20 cellular contexts compared by ENCODE assay signal in genomic region chr9:36276254-36276653, GRCh38. TPM values are rescaled to one million over a fixed set of nuclear protein-coding genes. Genes with fewer than 3 reads are reported as not detected.
DNase-seq lines count a peak whose midpoint lies in the region; ATAC-seq, FAIRE-seq and TF ChIP-seq lines count a peak whose summit lies in the region.
"Had no signal": no experiment of that assay in that cellular context is flagged by ENCODE, and none has a peak within 500 bp of the region (broad histone marks: within the 10 kb centered on the region; RNA-seq: fewer than 3 reads in every experiment).

No MANE protein-coding gene starts in this region.

- no peaks in the 10 kb centered on the region for H3K79me2 ChIP-seq in parathyroid adenoma

- H3K36me3 ChIP-seq in adipocyte (ENCODE audit: control insufficient read depth, insufficient read depth, low read length, severe bottlenecking), result no peaks in the 10 kb centered on the region
- no peaks in the 10 kb centered on the region for H3K36me3 ChIP-seq in parathyroid adenoma (ENCODE audit: control insufficient read depth, insufficient read depth, low read length)
- H3K36me3 ChIP-seq: cardiac muscle cell had no signal

- H3K9ac ChIP-seq in adipocyte (ENCODE audit: low read length), result peak overlapping the region; percentile 40
- no peak overlapping the region for H3K9ac ChIP-seq in parathyroid adenoma

- no peak for TF ChIP-seq CTCF in fibroblast of the aortic adventitia (IDR thresholded peaks at IDR 0.05; ENCODE audit: insufficient read depth, low read length)
- no peak for TF ChIP-seq CTCF in parathyroid adenoma (IDR thresholded peaks at IDR 0.05)

- H3K27me3 ChIP-seq in adipocyte (replicated peaks; ENCODE audit: control insufficient read depth, insufficient read depth, low read length) (no peaks in the 10 kb centered on the region), parathyroid adenoma (ENCODE audit: control insufficient read depth, insufficient read depth, low read length) (no peaks in the 10 kb centered on the region)
- H3K27me3 ChIP-seq: cardiac muscle cell had no signal

- no peak for DNase-seq in adipocyte (ENCODE audit: low read depth)
- no peak for DNase-seq in fibroblast of the aortic adventitia (ENCODE audit: low read depth)
- no peak for DNase-seq in DMS114 treated with DMSO at 0.1 percent for 48 hours (lab: John Stamatoyannopoulos, UW; ENCODE audit: unreplicated experiment)
- no peak for DNase-seq in 8988T
- DNase-seq: activated CD4-positive, CD25-positive, alpha-beta regulatory T cell treated with anti-CD3 and anti-CD28 coated beads, Interleukin-2, amount 50 U/mL, for 72 hours; activated CD8-positive, alpha-beta memory T cell treated with anti-CD3 and anti-CD28 coated beads, Interleukin-2, amount 50 U/mL, for 48 hours; activated naive CD4-positive, alpha-beta T cell treated with anti-CD3 and anti-CD28 coated beads, Interleukin-2, amount 10 ng/mL, durations not matched to agents 7 days and 5 days; endodermal cell; GOT3; naive thymus-derived CD4-positive, alpha-beta T cell; NCI-H2029 treated with DMSO at 0.1 percent for 48 hours; NCI-H526; stimulated activated naive B cell treated with anti-CD40 and anti-IgM and Interleukin-4, amounts not matched to agents 10 μg/mL and 1 μg/mL and 100 μg/mL, for 72 hours had no signal

- H3K27ac ChIP-seq in parathyroid adenoma, result no peak overlapping the region
- H3K27ac ChIP-seq: C4-2B, cardiac muscle cell had no signal

- no peak overlapping the region for H3K4me2 ChIP-seq in parathyroid adenoma (ENCODE audit: low read length)

- ATAC-seq in GM21515 (IDR thresholded peaks at IDR 0.05; ENCODE audit: unreplicated experiment) (no peak), GM21723 (IDR thresholded peaks at IDR 0.05; ENCODE audit: unreplicated experiment) (no peak)
- ATAC-seq: naive thymus-derived CD4-positive, alpha-beta T cell; stimulated activated naive B cell treated with anti-CD40 and anti-IgM and Interleukin-4, amounts not matched to agents 10 μg/mL and 1 μg/mL and 100 μg/mL, for 72 hours had no signal

- H3K9me3 ChIP-seq in adipocyte (ENCODE audit: control insufficient read depth, low read length) (no peaks in the 10 kb centered on the region), parathyroid adenoma (ENCODE audit: control insufficient read depth, low read length) (no peaks in the 10 kb centered on the region)

- no peaks in the 10 kb centered on the region for H3K4me1 ChIP-seq in adipocyte (ENCODE audit: control insufficient read depth, insufficient read depth, low read length)
- peaks cover 2% of the 10 kb centered on the region for H3K4me1 ChIP-seq in parathyroid adenoma

- FAIRE-seq in G401.6 (lab: Jason Lieb, UNC), result peak; percentile 33
- FAIRE-seq: urothelium cell line had no signal

- peak overlapping the region; percentile 62 for H3K4me3 ChIP-seq in adipocyte (ENCODE audit: low read length)
- peak overlapping the region; percentile 35 for H3K4me3 ChIP-seq in fibroblast of the aortic adventitia (ENCODE audit: low read depth, low read length)
- no peak overlapping the region for H3K4me3 ChIP-seq in parathyroid adenoma (ENCODE audit: low read depth, low read length)
- H3K4me3 ChIP-seq: cardiac muscle cell had no signal

- peak overlapping the region; percentile 33 for H2AFZ ChIP-seq in parathyroid adenoma

RNA-seq across cellular contexts. Expression of gene GNE, which starts 18.0 kb away (rescaled TPM):
- total RNA-seq in fibroblast of the aortic adventitia (ENCODE audit: low replicate concordance), result 11.4 and 23.8 TPM in 2 replicates
